Comparison of ENCODE assay signal across 9 cellular contexts in genomic region chr13:106520205-106521004, GRCh38. TPM values are rescaled to one million over a fixed set of nuclear protein-coding genes. Genes with fewer than 3 reads are reported as not detected.
DNase-seq lines count a peak whose midpoint lies in the region; ATAC-seq and TF ChIP-seq lines count a peak whose summit lies in the region.
"Had no signal": no experiment of that assay in that cellular context is flagged by ENCODE, and none has a peak within 500 bp of the region (broad histone marks: within the 10 kb centered on the region; RNA-seq: fewer than 3 reads in every experiment).

No MANE protein-coding gene starts in this region.

- in situ Hi-C loops in gastrocnemius medialis (cut with MboI; ENCODE audit: low sequenced_read_pairs in 4 of 4) = no loop called here

- H3K4me1 ChIP-seq in gastrocnemius medialis = peaks cover 20 to 37% of the 10 kb centered on the region in 2 donors

- peaks cover 64% of the 10 kb centered on the region for H3K4me1 Mint-ChIP-seq in nephron
- H3K4me1 Mint-ChIP-seq in activated T-helper 17 cell treated with anti-CD3 and anti-CD28 coated beads, Interleukin-2, amount 50 U/mL, for 72 hours = no peaks in the 10 kb centered on the region

- peak; percentile 37 for DNase-seq in COR-L47 (lab: John Stamatoyannopoulos, UW)
- peak; percentile 51 for DNase-seq in dermis blood vessel endothelial cell
- no peak for DNase-seq in NCI-H1436 treated with DMSO at 0.1 percent for 48 hours (lab: John Stamatoyannopoulos, UW)
- no peak for DNase-seq in gastrocnemius medialis
- DNase-seq: NCI-H1048 had no signal

- H3K4me3 ChIP-seq in gastrocnemius medialis = no peak overlapping the region

- no peak overlapping the region for H3K27ac ChIP-seq in gastrocnemius medialis

- peak overlapping the region in 2 of 3 experiments; percentile 5 to 14 for H3K4me3 Mint-ChIP-seq in nephron
- no peak overlapping the region for H3K4me3 Mint-ChIP-seq in activated T-helper 17 cell treated with anti-CD3 and anti-CD28 coated beads, Interleukin-2, amount 50 U/mL, for 72 hours

- TF ChIP-seq CTCF in LNCAP (IDR thresholded peaks at IDR 0.05) = peak; percentile 49
- peak; percentile 50 to 60 (median 58) for TF ChIP-seq CTCF in nephron (IDR thresholded peaks at IDR 0.05; ENCODE audit: unreplicated experiment in 3 of 3)
- TF ChIP-seq CTCF in gastrocnemius medialis (IDR thresholded peaks at IDR 0.05 in 4 of 5, conservative IDR thresholded peaks at IDR 0.05 in 1 of 5) = peak in 1 of 5 experiments; percentile 33

- peaks cover 20% of the 10 kb centered on the region for H3K36me3 Mint-ChIP-seq in nephron (ENCODE audit: low read depth)
- no peaks in the 10 kb centered on the region for H3K36me3 Mint-ChIP-seq in activated T-helper 17 cell treated with anti-CD3 and anti-CD28 coated beads, Interleukin-2, amount 50 U/mL, for 72 hours (ENCODE audit: low read depth)

- no peaks in the 10 kb centered on the region for H3K36me3 ChIP-seq in gastrocnemius medialis

- no peaks in the 10 kb centered on the region for H3K9me3 ChIP-seq in gastrocnemius medialis

- intact Hi-C loops in gastrocnemius medialis (cut with DNase I; ENCODE audit: low total_unique reads) = no loop called here

- H3K27ac Mint-ChIP-seq in nephron = peak overlapping the region; percentile 20 to 78 (median 77)
- H3K27ac Mint-ChIP-seq in activated T-helper 17 cell treated with anti-CD3 and anti-CD28 coated beads, Interleukin-2, amount 50 U/mL, for 72 hours = no peak overlapping the region

- H3K27me3 Mint-ChIP-seq in nephron (ENCODE audit: low read depth) = peaks cover 25% of the 10 kb centered on the region
- peaks cover 42% of the 10 kb centered on the region for H3K27me3 Mint-ChIP-seq in activated T-helper 17 cell treated with anti-CD3 and anti-CD28 coated beads, Interleukin-2, amount 50 U/mL, for 72 hours

- H3K9me3 Mint-ChIP-seq in nephron = no peaks in the 10 kb centered on the region
- no peaks in the 10 kb centered on the region for H3K9me3 Mint-ChIP-seq in activated T-helper 17 cell treated with anti-CD3 and anti-CD28 coated beads, Interleukin-2, amount 50 U/mL, for 72 hours

- TF ChIP-seq POLR2A in gastrocnemius medialis (IDR thresholded peaks at IDR 0.05) = no peak

- H3K27me3 ChIP-seq in gastrocnemius medialis = no peaks in the 10 kb centered on the region

- ATAC-seq in activated T-helper 17 cell treated with anti-CD3 and anti-CD28 coated beads, Interleukin-2, amount 50 U/mL, for 72 hours (replicated peaks) = no peak
- ATAC-seq in gastrocnemius medialis (no peak), GM19351 (IDR thresholded peaks at IDR 0.05; ENCODE audit: unreplicated experiment) (no peak)

RNA-seq across cellular contexts. Expression of gene EFNB2, which starts 15.1 kb away (rescaled TPM):
- 60.1 and 121 TPM in 2 replicates for total RNA-seq in dermis blood vessel endothelial cell
- under 1 TPM in 1 of 2 donors, not detected in 1; 0.08 TPM for total RNA-seq in activated T-helper 17 cell treated with anti-CD3 and anti-CD28 coated beads, Interleukin-2, amount 50 U/mL, for 72 hours
- 1 to 10 TPM; 5.7 to 9.3 (median 6.1) TPM for total RNA-seq in gastrocnemius medialis

RNA-seq across cellular contexts. Expression of gene ARGLU1, which starts 47.5 kb away (rescaled TPM):
- total RNA-seq in dermis blood vessel endothelial cell = 51.0 and 71.6 TPM in 2 replicates
- 10 to 100 TPM; 66.7 to 74.2 TPM for total RNA-seq in activated T-helper 17 cell treated with anti-CD3 and anti-CD28 coated beads, Interleukin-2, amount 50 U/mL, for 72 hours
- total RNA-seq in gastrocnemius medialis = 10 to 100 TPM; 10.0 to 41.1 (median 12.9) TPM

Comparison
In these comparisons a context has a peak if more than half of its experiments do, and no peak if none do; other contexts are left out.
1. DNase-seq: peak in COR-L47 (single experiment) and dermis blood vessel endothelial cell (single experiment); none in NCI-H1436 treated with DMSO at 0.1 percent for 48 hours (single experiment) and gastrocnemius medialis (0 of 2).
2. RNA of gene EFNB2, which starts 15.1 kb away (total RNA-seq): 60.1 to 121 TPM in dermis blood vessel endothelial cell and 5.7 to 9.3 TPM in gastrocnemius medialis; 0.08 TPM in activated T-helper 17 cell treated with anti-CD3 and anti-CD28 coated beads, Interleukin-2, amount 50 U/mL, for 72 hours; every median in the first group is over 4 times any median in the second.